ENCODE assay signal across 1 cellular context in the genomic region with DNA sequence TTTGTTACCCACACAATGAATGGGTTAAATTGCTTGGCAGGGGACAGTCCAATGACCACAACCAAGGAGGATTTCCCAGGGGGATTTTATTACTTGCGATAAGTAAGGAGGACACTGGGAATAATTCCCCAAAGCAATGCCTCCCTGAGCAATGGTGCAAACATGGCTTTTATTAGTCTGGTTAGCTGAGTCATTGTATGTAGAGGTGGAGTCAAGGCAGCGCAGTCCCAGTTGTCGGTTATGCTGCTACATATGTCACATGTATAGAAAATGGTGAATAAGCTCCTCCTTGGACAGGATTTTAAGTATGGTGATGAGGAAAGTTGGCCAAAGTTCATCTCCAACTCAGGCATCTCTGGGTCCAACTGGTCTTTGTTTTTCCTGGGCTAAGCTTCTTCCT.
TF ChIP-seq lines count a peak whose summit lies in the region.

No MANE protein-coding gene starts in this region.

TF ChIP-seq in K562, 482 proteins besides CTCF, POLR2A, EP300 and RAD21:
- TF ChIP-seq, protein P1, sequence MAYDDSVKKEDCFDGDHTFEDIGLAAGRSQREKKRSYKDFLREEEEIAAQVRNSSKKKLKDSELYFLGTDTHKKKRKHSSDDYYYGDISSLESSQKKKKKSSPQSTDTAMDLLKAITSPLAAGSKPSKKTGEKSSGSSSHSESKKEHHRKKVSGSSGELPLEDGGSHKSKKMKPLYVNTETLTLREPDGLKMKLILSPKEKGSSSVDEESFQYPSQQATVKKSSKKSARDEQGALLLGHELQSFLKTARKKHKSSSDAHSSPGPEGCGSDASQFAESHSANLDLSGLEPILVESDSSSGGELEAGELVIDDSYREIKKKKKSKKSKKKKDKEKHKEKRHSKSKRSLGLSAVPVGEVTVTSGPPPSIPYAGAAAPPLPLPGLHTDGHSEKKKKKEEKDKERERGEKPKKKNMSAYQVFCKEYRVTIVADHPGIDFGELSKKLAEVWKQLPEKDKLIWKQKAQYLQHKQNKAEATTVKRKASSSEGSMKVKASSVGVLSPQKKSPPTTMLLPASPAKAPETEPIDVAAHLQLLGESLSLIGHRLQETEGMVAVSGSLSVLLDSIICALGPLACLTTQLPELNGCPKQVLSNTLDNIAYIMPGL (CRISPR knock-in tag; IDR thresholded peaks at IDR 0.05), result no peak
- TF ChIP-seq, protein P2, sequence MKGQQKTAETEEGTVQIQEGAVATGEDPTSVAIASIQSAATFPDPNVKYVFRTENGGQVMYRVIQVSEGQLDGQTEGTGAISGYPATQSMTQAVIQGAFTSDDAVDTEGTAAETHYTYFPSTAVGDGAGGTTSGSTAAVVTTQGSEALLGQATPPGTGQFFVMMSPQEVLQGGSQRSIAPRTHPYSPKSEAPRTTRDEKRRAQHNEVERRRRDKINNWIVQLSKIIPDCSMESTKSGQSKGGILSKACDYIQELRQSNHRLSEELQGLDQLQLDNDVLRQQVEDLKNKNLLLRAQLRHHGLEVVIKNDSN (CRISPR knock-in tag; IDR thresholded peaks at IDR 0.05), result no peak
- TF ChIP-seq NFE2 (IDR thresholded peaks at IDR 0.05; ENCODE audit: low read depth) (peak; percentile 84), MAFF (IDR thresholded peaks at IDR 0.05; ENCODE audit: low read length) (peak; percentile 42; the same call in 1 of the 2 replicates), FOXK2 (conservative IDR thresholded peaks at IDR 0.05 in 1 of 2, IDR thresholded peaks at IDR 0.05 in 1 of 2; ENCODE audit: low read depth in 2 of 2) (no peak), C11orf30 (IDR thresholded peaks at IDR 0.05; ENCODE audit: low read depth) (peak; percentile 55; the same call in 1 of the 2 replicates), XRCC3 (IDR thresholded peaks at IDR 0.05) (no peak), MAFK (IDR thresholded peaks at IDR 0.05; ENCODE audit: low read length) (peak; percentile 49; the same call in 1 of the 2 replicates), MAFG (tag; conservative IDR thresholded peaks at IDR 0.05) (peak; percentile 55)
